In genomic region chr5:137113161-137113560, GRCh38 we compare ENCODE assay signal across 29 cellular contexts.
A peak's percentile ranks its signal among the peaks of the same experiment; 100 is the strongest.
DNase-seq lines count a peak whose midpoint lies in the region; ATAC-seq, FAIRE-seq and TF ChIP-seq lines count a peak whose summit lies in the region.
"Had no signal": no experiment of that assay in that cellular context is flagged by ENCODE, and none has a peak within 500 bp of the region (broad histone marks: within the 10 kb centered on the region; RNA-seq: fewer than 3 reads in every experiment).

No MANE protein-coding gene starts in this region.

- H3K4me3 ChIP-seq in astrocyte (ENCODE audit: insufficient read depth, low read depth, low read length) (no peak overlapping the region), mesendoderm (ENCODE audit: low read length) (no peak overlapping the region)
- H3K4me3 ChIP-seq: BLaER1, GM12878 had no signal

- peaks cover 12% of the 10 kb centered on the region for H3K4me1 Mint-ChIP-seq in astrocyte (ENCODE audit: low read depth, unreplicated experiment)
- H3K4me1 Mint-ChIP-seq: CD4-positive, alpha-beta memory T cell; CD4-positive, CD25-positive, alpha-beta regulatory T cell; CD8-positive, alpha-beta memory T cell had no signal

- peaks cover 13% of the 10 kb centered on the region for H3K4me1 ChIP-seq in astrocyte (ENCODE audit: insufficient read depth, low read length)
- peaks cover 11% of the 10 kb centered on the region for H3K4me1 ChIP-seq in mesendoderm (ENCODE audit: control insufficient read depth, low read depth, low read length)
- H3K4me1 ChIP-seq: BE2C had no signal

- no peaks in the 10 kb centered on the region for H3K79me2 ChIP-seq in astrocyte (ENCODE audit: insufficient read depth, low read length)
- no peaks in the 10 kb centered on the region for H3K79me2 ChIP-seq in mesendoderm (ENCODE audit: control insufficient read depth, insufficient read depth, low read length)

- H2BK120ac ChIP-seq in mesendoderm (ENCODE audit: low read depth, low read length) = peak overlapping the region; percentile 46

- no peak overlapping the region for H2AFZ ChIP-seq in astrocyte (ENCODE audit: low read depth, low read length)

- no peak overlapping the region for H3K4ac ChIP-seq in mesendoderm (ENCODE audit: low read depth, low read length)

- no peak overlapping the region for H2BK5ac ChIP-seq in mesendoderm (ENCODE audit: low read length)

- H3K27ac ChIP-seq in astrocyte (ENCODE audit: low read depth, low read length) (no peak overlapping the region), mesendoderm (ENCODE audit: low read depth, low read length) (no peak overlapping the region)
- H3K27ac ChIP-seq: BLaER1 had no signal

- peaks cover 20% of the 10 kb centered on the region for H3K27me3 Mint-ChIP-seq in astrocyte (ENCODE audit: low read depth, unreplicated experiment)
- H3K27me3 Mint-ChIP-seq: CD4-positive, CD25-positive, alpha-beta regulatory T cell had no signal

- no peak overlapping the region for H2AK5ac ChIP-seq in mesendoderm (ENCODE audit: low read length)

- H4K8ac ChIP-seq in mesendoderm (ENCODE audit: low read depth, low read length) = no peak overlapping the region

- no peak overlapping the region for H2BK15ac ChIP-seq in mesendoderm (replicated peaks; ENCODE audit: low read depth)

- no peak for TF ChIP-seq CTCF in astrocyte (IDR thresholded peaks at IDR 0.05; ENCODE audit: insufficient read depth, low read depth, low read length)

- no peaks in the 10 kb centered on the region for H3K9me3 Mint-ChIP-seq in astrocyte (ENCODE audit: unreplicated experiment)

- H3K18ac ChIP-seq in mesendoderm (ENCODE audit: low read length) = no peak overlapping the region

- no peak overlapping the region for H3K23ac ChIP-seq in mesendoderm (ENCODE audit: low read length)

- H3K4me2 ChIP-seq in astrocyte (ENCODE audit: low read length) (no peak overlapping the region), mesendoderm (ENCODE audit: low read length) (no peak overlapping the region)
- H3K4me2 ChIP-seq: BLaER1 had no signal

- H4K5ac ChIP-seq in mesendoderm (ENCODE audit: low read length) = no peak overlapping the region

- WGBS in mesendoderm (ENCODE audit: extremely low coverage, insufficient coverage, low lambda C conversion rate) = no CpG with 5 or more reads among the region's 7 CpGs

- H3K36me3 ChIP-seq in astrocyte (ENCODE audit: insufficient read depth, low read length) = peaks cover 7% of the 10 kb centered on the region
- no peaks in the 10 kb centered on the region for H3K36me3 ChIP-seq in mesendoderm (ENCODE audit: control insufficient read depth, insufficient read depth, low read length)
- H3K36me3 ChIP-seq: BE2C, BLaER1 had no signal

- H3K36me3 Mint-ChIP-seq in astrocyte (ENCODE audit: low read depth, unreplicated experiment) = no peaks in the 10 kb centered on the region
- H3K36me3 Mint-ChIP-seq: CD4-positive, alpha-beta memory T cell; CD4-positive, CD25-positive, alpha-beta regulatory T cell; CD8-positive, alpha-beta memory T cell had no signal

- H3K27ac Mint-ChIP-seq in astrocyte (ENCODE audit: unreplicated experiment) = no peak overlapping the region
- H3K27ac Mint-ChIP-seq: CD14-positive monocyte; CD4-positive, alpha-beta memory T cell; CD4-positive, CD25-positive, alpha-beta regulatory T cell; CD8-positive, alpha-beta memory T cell had no signal

- H3K27me3 ChIP-seq in astrocyte (ENCODE audit: insufficient read depth, low read length) (no peaks in the 10 kb centered on the region), mesendoderm (ENCODE audit: insufficient read depth, low read length, poor library complexity) (no peaks in the 10 kb centered on the region)
- H3K27me3 ChIP-seq: BE2C, BLaER1 had no signal

- ATAC-seq in esophagus mucosa = no peak

- H3K9ac ChIP-seq in astrocyte (ENCODE audit: low read length) = no peak overlapping the region
- H3K9ac ChIP-seq in mesendoderm (ENCODE audit: low read length) = no peak overlapping the region
- H3K9ac ChIP-seq: BLaER1 had no signal

- no peaks in the 10 kb centered on the region for H3K9me3 ChIP-seq in astrocyte (ENCODE audit: insufficient read depth, low read depth, low read length)
- H3K9me3 ChIP-seq: BE2C, BLaER1 had no signal

- H3K79me1 ChIP-seq in mesendoderm (ENCODE audit: low read length) = no peaks in the 10 kb centered on the region

- DNase-seq in M059J (ENCODE audit: low read depth) = peak; percentile 68
- DNase-seq in RPMI7951 (ENCODE audit: low read depth) = peak; percentile 69
- DNase-seq in astrocyte (ENCODE audit: low read depth) = peak; percentile 42
- DNase-seq in mesendoderm = no peak
- DNase-seq in NCI-H146 (lab: John Stamatoyannopoulos, UW) = no peak
- DNase-seq in activated CD4-positive, alpha-beta T cell treated with anti-CD3 and anti-CD28 coated beads for 4 hours = no peak
- no peak for DNase-seq in NCI-H1105 treated with DMSO at 0.1 percent for 48 hours (lab: John Stamatoyannopoulos, UW)
- DNase-seq: 8988T; ACHN; BE2C; C1 segment of cervical spinal cord; CD4-positive, alpha-beta memory T cell; CD4-positive, CD25-positive, alpha-beta regulatory T cell; CD8-positive, alpha-beta memory T cell; COR-L47; DMS 273 treated with DMSO at 0.1 percent for 48 hours; DMS153; DMS53; DMS79; DND-41; EL; GDM1 had no signal

- H3K4me3 Mint-ChIP-seq in astrocyte (ENCODE audit: unreplicated experiment) = no peak overlapping the region
- H3K4me3 Mint-ChIP-seq: CD14-positive monocyte; CD4-positive, alpha-beta memory T cell; CD4-positive, CD25-positive, alpha-beta regulatory T cell; CD8-positive, alpha-beta memory T cell had no signal

- no peak overlapping the region for H3K56ac ChIP-seq in mesendoderm (ENCODE audit: low read length)

- no peak for FAIRE-seq in astrocyte (lab: Jason Lieb, UNC)
- FAIRE-seq: A204.1, GM12878, GM12892, GM18507 had no signal

- H4K20me1 ChIP-seq in astrocyte (ENCODE audit: insufficient read depth, low read length) = peaks cover 8% of the 10 kb centered on the region
- H4K20me1 ChIP-seq: BLaER1 had no signal

Comparison
In these comparisons a context has a peak if more than half of its experiments do, and no peak if none do; other contexts are left out.
1. DNase-seq: peak in M059J (single experiment), RPMI7951 (single experiment) and astrocyte (single experiment); none in mesendoderm (single experiment), NCI-H146 (single experiment), activated CD4-positive, alpha-beta T cell treated with anti-CD3 and anti-CD28 coated beads for 4 hours (0 of 2) and NCI-H1105 treated with DMSO at 0.1 percent for 48 hours (single experiment).